8 cellular contexts compared by ENCODE assay signal in the genomic region with DNA sequence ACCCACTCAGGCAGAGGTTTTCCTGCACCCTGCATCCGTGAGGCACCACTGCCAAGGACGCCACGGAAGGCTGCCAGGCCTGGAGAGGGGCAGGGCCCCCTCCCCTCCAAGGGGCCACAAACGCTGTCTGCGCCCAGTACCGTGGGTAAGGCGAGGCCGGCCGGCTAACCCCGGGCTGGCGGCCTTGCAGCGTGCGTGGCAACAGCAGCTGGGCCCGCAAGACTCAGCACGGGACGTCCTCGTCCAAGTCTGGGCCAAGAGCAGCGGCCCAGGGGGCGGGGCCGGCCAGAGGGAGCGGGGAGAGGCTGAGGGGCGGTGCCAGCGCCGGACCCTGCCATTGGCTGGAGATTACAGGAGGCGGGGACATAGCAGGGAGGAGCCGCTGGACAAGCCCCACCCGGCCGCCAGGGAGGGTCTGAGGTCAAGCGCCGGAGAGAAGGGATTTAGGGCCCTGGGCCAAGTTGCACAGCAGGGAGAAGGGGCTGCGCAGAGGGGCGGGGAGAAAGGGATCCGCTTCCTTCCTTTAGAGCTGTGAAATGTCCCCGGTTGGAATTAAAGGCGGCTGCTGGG. TPM values are rescaled to one million over a fixed set of nuclear protein-coding genes. Genes with fewer than 3 reads are reported as not detected.
DNase-seq lines count a peak whose midpoint lies in the region; ATAC-seq and TF ChIP-seq lines count a peak whose summit lies in the region.

No MANE protein-coding gene starts in this region.

- H3K4me3 ChIP-seq in H7 (ENCODE audit: insufficient read depth, low read depth, low read length) (peak overlapping the region; percentile 24), NB4 (ENCODE audit: low read depth, low read length) (no peak overlapping the region), esophagus squamous epithelium (peak overlapping the region; percentile 6 to 59 (median 38)), subcutaneous abdominal adipose tissue (ENCODE audit: low read depth in 1 of 5, low read length in 5 of 5) (peak overlapping the region; percentile 49 to 64 (median 55))

- no peak for TF ChIP-seq POLR2A in NB4 (IDR thresholded peaks at IDR 0.05; ENCODE audit: extremely low read depth, insufficient read length)
- no peak for TF ChIP-seq POLR2A in esophagus squamous epithelium (IDR thresholded peaks at IDR 0.05)

- CTCF ChIA-PET in activated CD8-positive, alpha-beta T cell treated with anti-CD3 and anti-CD28 coated beads for 36 hours (lab: Charles Lee) = interaction anchor here (0.9 to 9.1 kb wide), 4 partner anchors 14 to 42 kb away, joined by 3 to 141 read pairs (median 18); no protein-coding TSS in a partner anchor

- H3K9me3 ChIP-seq in esophagus squamous epithelium = no peaks in the 10 kb centered on the region
- H3K9me3 ChIP-seq in subcutaneous abdominal adipose tissue (ENCODE audit: control insufficient read depth in 5 of 5, low read length in 5 of 5) = no peaks in the 10 kb centered on the region

- POLR2A ChIA-PET in activated CD8-positive, alpha-beta T cell treated with anti-CD3 and anti-CD28 coated beads for 36 hours (lab: Charles Lee) = interaction anchor here (1.8 kb wide), 1 partner anchor 15 kb away, joined by 5 read pairs; no protein-coding TSS in a partner anchor

- intact Hi-C loops in activated CD8-positive, alpha-beta T cell treated with anti-CD3 and anti-CD28 coated beads for 36 hours (cut with micrococcal nuclease) = no loop called here
- intact Hi-C loops in esophagus squamous epithelium (cut with DNase I) = no loop called here

- DNase-seq in GM04504 (ENCODE audit: low read depth) = peak; percentile 70
- peak; percentile 100 for DNase-seq in H7
- peak; percentile 51 for DNase-seq in NB4 (ENCODE audit: low read depth)
- peak; percentile 61 for DNase-seq in activated CD8-positive, alpha-beta T cell treated with anti-CD3 and anti-CD28 coated beads for 36 hours
- peak; percentile 36 for DNase-seq in esophagus squamous epithelium (lab: John Stamatoyannopoulos, UW)
- peak; percentile 90 for DNase-seq in midbrain (lab: John Stamatoyannopoulos, UW)
- no peak for DNase-seq in AML-193 (lab: John Stamatoyannopoulos, UW)

- H3K4me1 Mint-ChIP-seq in activated CD8-positive, alpha-beta T cell treated with anti-CD3 and anti-CD28 coated beads for 36 hours (ENCODE audit: low read depth) = peaks cover 6% of the 10 kb centered on the region

- no peak overlapping the region for H3K27ac Mint-ChIP-seq in activated CD8-positive, alpha-beta T cell treated with anti-CD3 and anti-CD28 coated beads for 36 hours

- no peak overlapping the region for H3K4me3 Mint-ChIP-seq in activated CD8-positive, alpha-beta T cell treated with anti-CD3 and anti-CD28 coated beads for 36 hours

- H3K9me3 Mint-ChIP-seq in activated CD8-positive, alpha-beta T cell treated with anti-CD3 and anti-CD28 coated beads for 36 hours = no peaks in the 10 kb centered on the region

- H3K4me1 ChIP-seq in esophagus squamous epithelium (peaks cover 0 to 41% (median 17%) of the 10 kb centered on the region in 3 donors), subcutaneous abdominal adipose tissue (ENCODE audit: control insufficient read depth in 5 of 5, insufficient read depth in 5 of 5, low read length in 5 of 5) (peaks cover 3 to 30% (median 19%) of the 10 kb centered on the region in 5 donors)

- WGBS in esophagus squamous epithelium, 2 donors = 4 to 17% methylated on average over 13 to 18 of the region's 35 CpGs

- peaks cover 29% of the 10 kb centered on the region for H3K36me3 Mint-ChIP-seq in activated CD8-positive, alpha-beta T cell treated with anti-CD3 and anti-CD28 coated beads for 36 hours (ENCODE audit: low read depth)

- peak overlapping the region; percentile 35 to 87 (median 80) for H3K27ac ChIP-seq in esophagus squamous epithelium
- H3K27ac ChIP-seq in subcutaneous abdominal adipose tissue (ENCODE audit: low read depth, low read length) = peak overlapping the region; percentile 22

- H3K36me3 ChIP-seq in H7 (replicated peaks; ENCODE audit: control insufficient read depth, insufficient read depth, low read length) (peaks cover 12% of the 10 kb centered on the region), esophagus squamous epithelium (peaks cover 0 to 16% (median 0%) of the 10 kb centered on the region in 3 donors), subcutaneous abdominal adipose tissue (ENCODE audit: control insufficient read depth in 5 of 5, insufficient read depth in 5 of 5, low read length in 5 of 5) (peaks cover 0 to 22% (median 8%) of the 10 kb centered on the region in 5 donors)

- ATAC-seq in activated CD8-positive, alpha-beta T cell treated with anti-CD3 and anti-CD28 coated beads for 36 hours = peak; percentile 93

- TF ChIP-seq CTCF in NB4 (IDR thresholded peaks at IDR 0.05; ENCODE audit: low read depth, low read length) (no peak), esophagus squamous epithelium (IDR thresholded peaks at IDR 0.05) (peak in 2 of 6 experiments; percentile 13 to 14)
- TF ChIP-seq CTCF in activated CD8-positive, alpha-beta T cell treated with anti-CD3 and anti-CD28 coated beads for 36 hours (IDR thresholded peaks at IDR 0.05) = no peak

- H3K27me3 ChIP-seq in H7 (ENCODE audit: control insufficient read depth, insufficient read depth, low read length) = no peaks in the 10 kb centered on the region
- H3K27me3 ChIP-seq in esophagus squamous epithelium = no peaks in the 10 kb centered on the region
- no peaks in the 10 kb centered on the region for H3K27me3 ChIP-seq in subcutaneous abdominal adipose tissue (ENCODE audit: control insufficient read depth in 5 of 5, insufficient read depth in 4 of 5, low read length in 5 of 5)

- H3K27me3 Mint-ChIP-seq in activated CD8-positive, alpha-beta T cell treated with anti-CD3 and anti-CD28 coated beads for 36 hours = no peaks in the 10 kb centered on the region

- H3K9ac ChIP-seq in subcutaneous abdominal adipose tissue (ENCODE audit: low read length in 5 of 5) = peak overlapping the region in 4 of 5 donors; percentile 24 to 65 (median 43)

RNA-seq across cellular contexts. Expression of a gene that starts 16.0 kb away (rescaled TPM):
- total RNA-seq in H7 (2014; rRNA removed; shearing (Covaris generic)) = 30.7 and 33.1 TPM in 2 replicates
- total RNA-seq in activated CD8-positive, alpha-beta T cell treated with anti-CD3 and anti-CD28 coated beads for 36 hours = 10 to 100 TPM; 32.1 to 34.0 TPM
- 10 to 100 TPM in 1 of 4 donors, 1 to 10 TPM in 3; 1.8 to 11.4 (median 4.1) TPM for total RNA-seq in esophagus squamous epithelium

RNA-seq across cellular contexts. Expression of a gene that starts 31.1 kb away (rescaled TPM):
- 58.6 and 73.3 TPM in 2 replicates for total RNA-seq in H7 (2014; rRNA removed; shearing (Covaris generic))
- 10 to 100 TPM; 75.2 to 84.2 TPM for total RNA-seq in activated CD8-positive, alpha-beta T cell treated with anti-CD3 and anti-CD28 coated beads for 36 hours
- 10 to 100 TPM; 33.0 to 47.3 (median 38.7) TPM for total RNA-seq in esophagus squamous epithelium

RNA-seq across cellular contexts. Expression of a gene that starts 37.9 kb away (rescaled TPM):
- not detected in 2 replicates for total RNA-seq in H7 (2014; rRNA removed; shearing (Covaris generic))
- total RNA-seq in activated CD8-positive, alpha-beta T cell treated with anti-CD3 and anti-CD28 coated beads for 36 hours = not detected
- total RNA-seq in esophagus squamous epithelium = not detected

RNA-seq across cellular contexts. Expression of a gene that starts 39.2 kb away (rescaled TPM):
- total RNA-seq in H7 (2014; rRNA removed; shearing (Covaris generic)) = 3.1 and 3.4 TPM in 2 replicates
- total RNA-seq in activated CD8-positive, alpha-beta T cell treated with anti-CD3 and anti-CD28 coated beads for 36 hours = under 1 TPM; 0.23 to 0.27 TPM
- 1 to 10 TPM in 2 of 4 donors, under 1 TPM in 2; 0.66 to 1.1 (median 0.90) TPM for total RNA-seq in esophagus squamous epithelium

Comparison
In these comparisons a context has a peak if more than half of its experiments do, and no peak if none do; other contexts are left out.
1. DNase-seq: peak in GM04504 (single experiment), H7 (single experiment), NB4 (single experiment), activated CD8-positive, alpha-beta T cell treated with anti-CD3 and anti-CD28 coated beads for 36 hours (single experiment), esophagus squamous epithelium (single experiment) and midbrain (single experiment); none in AML-193 (0 of 2).